ENCODE assay signal across 8 cellular contexts in the genomic region with DNA sequence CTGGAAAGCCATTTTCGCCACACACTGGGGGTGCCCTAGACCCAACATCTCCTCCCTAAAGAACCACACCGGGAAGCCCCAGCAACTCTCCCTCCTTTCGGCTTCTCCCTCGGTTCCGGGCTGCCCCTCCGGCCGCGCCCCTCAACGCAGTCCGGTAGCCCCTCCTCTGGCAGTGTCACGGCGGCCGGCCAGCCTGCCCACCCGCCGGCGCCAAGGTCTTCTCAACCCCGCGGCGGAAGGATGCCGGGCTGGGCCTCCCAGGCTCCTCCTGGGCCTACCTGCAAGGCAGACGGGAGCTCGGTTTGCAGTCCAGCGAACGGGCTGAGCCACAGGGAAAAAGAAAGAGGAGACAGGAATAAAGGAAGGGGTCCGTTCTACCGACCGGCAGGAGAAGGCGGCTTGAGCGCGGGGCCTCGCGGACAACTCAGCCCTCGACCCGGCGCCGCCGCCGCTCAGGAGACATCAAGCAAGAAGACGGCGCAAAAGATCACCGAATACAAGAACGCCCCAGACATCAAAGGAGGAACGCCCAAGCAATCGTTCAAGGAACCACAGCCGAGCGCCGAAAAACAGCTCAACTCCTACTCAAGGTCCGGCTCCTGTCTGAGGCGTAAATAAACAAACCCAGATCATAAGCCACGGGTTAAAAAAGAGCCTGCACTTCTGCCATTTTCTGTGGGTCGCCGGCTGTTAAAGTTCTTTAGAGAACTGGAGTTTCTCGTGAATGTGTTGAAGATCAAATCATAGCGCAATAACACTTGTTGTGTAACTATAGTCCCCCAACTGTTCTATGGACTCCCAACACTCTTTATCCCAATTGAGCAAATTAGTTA. TPM values are rescaled to one million over a fixed set of nuclear protein-coding genes. Genes with fewer than 3 reads are reported as not detected.
A peak's percentile ranks its signal among the peaks of the same experiment; 100 is the strongest.
DNase-seq lines count a peak whose midpoint lies in the region; ATAC-seq and TF ChIP-seq lines count a peak whose summit lies in the region.

A gene with protein sequence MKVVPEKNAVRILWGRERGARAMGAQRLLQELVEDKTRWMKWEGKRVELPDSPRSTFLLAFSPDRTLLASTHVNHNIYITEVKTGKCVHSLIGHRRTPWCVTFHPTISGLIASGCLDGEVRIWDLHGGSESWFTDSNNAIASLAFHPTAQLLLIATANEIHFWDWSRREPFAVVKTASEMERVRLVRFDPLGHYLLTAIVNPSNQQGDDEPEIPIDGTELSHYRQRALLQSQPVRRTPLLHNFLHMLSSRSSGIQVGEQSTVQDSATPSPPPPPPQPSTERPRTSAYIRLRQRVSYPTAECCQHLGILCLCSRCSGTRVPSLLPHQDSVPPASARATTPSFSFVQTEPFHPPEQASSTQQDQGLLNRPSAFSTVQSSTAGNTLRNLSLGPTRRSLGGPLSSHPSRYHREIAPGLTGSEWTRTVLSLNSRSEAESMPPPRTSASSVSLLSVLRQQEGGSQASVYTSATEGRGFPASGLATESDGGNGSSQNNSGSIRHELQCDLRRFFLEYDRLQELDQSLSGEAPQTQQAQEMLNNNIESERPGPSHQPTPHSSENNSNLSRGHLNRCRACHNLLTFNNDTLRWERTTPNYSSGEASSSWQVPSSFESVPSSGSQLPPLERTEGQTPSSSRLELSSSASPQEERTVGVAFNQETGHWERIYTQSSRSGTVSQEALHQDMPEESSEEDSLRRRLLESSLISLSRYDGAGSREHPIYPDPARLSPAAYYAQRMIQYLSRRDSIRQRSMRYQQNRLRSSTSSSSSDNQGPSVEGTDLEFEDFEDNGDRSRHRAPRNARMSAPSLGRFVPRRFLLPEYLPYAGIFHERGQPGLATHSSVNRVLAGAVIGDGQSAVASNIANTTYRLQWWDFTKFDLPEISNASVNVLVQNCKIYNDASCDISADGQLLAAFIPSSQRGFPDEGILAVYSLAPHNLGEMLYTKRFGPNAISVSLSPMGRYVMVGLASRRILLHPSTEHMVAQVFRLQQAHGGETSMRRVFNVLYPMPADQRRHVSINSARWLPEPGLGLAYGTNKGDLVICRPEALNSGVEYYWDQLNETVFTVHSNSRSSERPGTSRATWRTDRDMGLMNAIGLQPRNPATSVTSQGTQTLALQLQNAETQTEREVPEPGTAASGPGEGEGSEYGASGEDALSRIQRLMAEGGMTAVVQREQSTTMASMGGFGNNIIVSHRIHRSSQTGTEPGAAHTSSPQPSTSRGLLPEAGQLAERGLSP (N-terminal part only) (minus strand): TSS at position 474 of the 833 bp plus-strand sequence. CDS start 45,643 bp downstream, outside the sequence.

- H3K4me1 ChIP-seq in adrenal gland (replicated peaks in 1 of 2) (peaks cover 31 to 58% of the 10 kb centered on the region in 2 donors), heart right ventricle (peaks cover 6 to 52% (median 47%) of the 10 kb centered on the region in 9 donors)

- H3K9me3 ChIP-seq in adrenal gland (replicated peaks in 1 of 3) = no peaks in the 10 kb centered on the region
- no peaks in the 10 kb centered on the region for H3K9me3 ChIP-seq in heart right ventricle

- H3K4me3 Mint-ChIP-seq in T-cell (peak within 1 kb of the TSS; percentile 96 to 98 (median 96)), type B pancreatic cell (peak within 1 kb of the TSS; percentile 97)

- H3K27ac ChIP-seq in adrenal gland (peak within 1 kb of the TSS; percentile 66 to 93 (median 87)), heart right ventricle (peak within 1 kb of the TSS; percentile 65 to 94 (median 86))

- CTCF ChIA-PET in T-cell (lab: Charles Lee) = interaction anchor here in 1 of 2 donors (1.1 to 1.6 kb wide), 3 partner anchors 18 to 628 kb away, joined by 3 to 16 read pairs (median 3); a partner anchor contains a TSS

- no peak for TF ChIP-seq CTCF in GM12875 (IDR thresholded peaks at IDR 0.05; ENCODE audit: borderline replicate concordance, insufficient read depth, low read depth, low read length)
- TF ChIP-seq CTCF in adrenal gland (IDR thresholded peaks at IDR 0.05) = no peak
- no peak for TF ChIP-seq CTCF in heart right ventricle (IDR thresholded peaks at IDR 0.05)
- TF ChIP-seq CTCF in type B pancreatic cell (conservative IDR thresholded peaks at IDR 0.05) = no peak

- ATAC-seq in HG02763 (IDR thresholded peaks at IDR 0.05; ENCODE audit: unreplicated experiment) (peak; percentile 72), T-cell (replicated peaks in 1 of 4) (peak; percentile 92 to 93 (median 92)), heart right ventricle (peak; percentile 86 to 96 (median 92))

- TF ChIP-seq POLR2A in adrenal gland (IDR thresholded peaks at IDR 0.05) = peak in 1 of 2 donors; percentile 89

- H3K27ac Mint-ChIP-seq in T-cell = peak within 1 kb of the TSS; percentile 94
- peak within 1 kb of the TSS; percentile 93 for H3K27ac Mint-ChIP-seq in type B pancreatic cell

- DNase-seq in NCI-H1436 (lab: John Stamatoyannopoulos, UW) (peak; percentile 75), T-cell (peak; percentile 67 to 87 (median 75)), adrenal gland (peak; percentile 88 to 95 (median 92)), heart right ventricle (peak; percentile 81 to 91), posterior cingulate gyrus (peak; percentile 77 to 98 (median 89)), type B pancreatic cell (ENCODE audit: extremely low spot score, unreplicated experiment) (peak; percentile 89)

- WGBS in adrenal gland, 4 donors = 1 to 2% (median 2%) methylated on average over 47 to 54 of the region's 54 CpGs
- WGBS in heart right ventricle, 2 donors = 1% methylated on average over 54 of the region's 54 CpGs

- no peaks in the 10 kb centered on the region for H3K27me3 ChIP-seq in adrenal gland
- no peaks in the 10 kb centered on the region for H3K27me3 ChIP-seq in heart right ventricle

- POLR2A ChIA-PET in T-cell (lab: Charles Lee) = interaction anchor here (0.6 to 1.0 kb wide), 5 partner anchors 24 to 1435 kb away, joined by 3 to 8 read pairs (median 3); a partner anchor contains a TSS

- H3K36me3 ChIP-seq in adrenal gland (replicated peaks in 1 of 2) (no peaks in the 10 kb centered on the region), heart right ventricle (no peaks in the 10 kb centered on the region)

- H3K4me3 ChIP-seq in GM12875 (ENCODE audit: low read depth, low read length) (peak within 1 kb of the TSS; percentile 86), adrenal gland (peak within 1 kb of the TSS; percentile 65 to 95 (median 83)), heart right ventricle (peak within 1 kb of the TSS; percentile 40 to 97 (median 91))

- H3K36me3 Mint-ChIP-seq in T-cell (peaks cover 8% of the 10 kb centered on the region), type B pancreatic cell (peaks cover 3% of the 10 kb centered on the region)

- peaks cover 43 to 50% (median 44%) of the 10 kb centered on the region in 3 donors for H3K4me1 Mint-ChIP-seq in T-cell
- H3K4me1 Mint-ChIP-seq in type B pancreatic cell (ENCODE audit: unreplicated experiment) = peaks cover 25% of the 10 kb centered on the region

- no peaks in the 10 kb centered on the region for H3K27me3 Mint-ChIP-seq in T-cell
- no peaks in the 10 kb centered on the region for H3K27me3 Mint-ChIP-seq in type B pancreatic cell

- no peaks in the 10 kb centered on the region for H3K9me3 Mint-ChIP-seq in T-cell
- no peaks in the 10 kb centered on the region for H3K9me3 Mint-ChIP-seq in type B pancreatic cell

- intact Hi-C loops in adrenal gland (cut with DNase I) (no loop called here), heart right ventricle (cut with DNase I) (loop anchor here in 1 of 10 donors (5.0 kb wide), 1 partner anchor 41 kb away; no protein-coding TSS in a partner anchor), posterior cingulate gyrus (cut with DNase I) (loop anchor here (1.0 to 10.0 kb wide), 2 partner anchors 24 to 49 kb away; a partner anchor contains a TSS)

RNA-seq across cellular contexts. Expression of the gene that starts here (rescaled TPM):
- total RNA-seq in T-cell (10 to 100 TPM; 35.5 to 49.7 (median 42.7) TPM), adrenal gland (10 to 100 TPM; 40.4 to 73.3 (median 59.7) TPM), heart right ventricle (10 to 100 TPM; 11.7 to 23.3 (median 17.1) TPM), type B pancreatic cell (ENCODE audit: low replicate concordance) (34.5 and 38.8 TPM in 2 replicates)
- polyA plus RNA-seq in adrenal gland (10 to 100 TPM; 16.2 to 22.8 (median 17.7) TPM), heart right ventricle (1 to 10 TPM; 5.2 to 7.5 TPM)

Comparison
In these comparisons a context has a peak if more than half of its experiments do, and no peak if none do; other contexts are left out.
1. Peak in every context shown above with its lines: DNase-seq, ATAC-seq, H3K4me3 ChIP-seq and H3K27ac ChIP-seq.